In genomic region chr1:223081181-223081994, GRCh38 we compare ENCODE assay signal across 8 cellular contexts.
A peak's percentile ranks its signal among the peaks of the same experiment; 100 is the strongest.
DNase-seq lines count a peak whose midpoint lies in the region; ATAC-seq and TF ChIP-seq lines count a peak whose summit lies in the region.

No MANE protein-coding gene starts in this region.

- H3K4me3 ChIP-seq in AG09309 (ENCODE audit: control insufficient read depth, low read depth, low read length) (peak overlapping the region; percentile 44), kidney epithelial cell (ENCODE audit: low read depth, low read length) (no peak overlapping the region)

- peaks cover 4% of the 10 kb centered on the region for H3K27me3 ChIP-seq in kidney epithelial cell (ENCODE audit: control insufficient read depth, insufficient read depth, low read length)

- TF ChIP-seq CTCF in AG09309 (IDR thresholded peaks at IDR 0.05; ENCODE audit: control insufficient read depth, insufficient read depth, low read depth, low read length, missing control alignments): peak; percentile 98
- peak; percentile 94 for TF ChIP-seq CTCF in kidney epithelial cell (IDR thresholded peaks at IDR 0.05; ENCODE audit: insufficient read depth, low read length, poor library complexity, severe bottlenecking)

- peak; percentile 47 for DNase-seq in AG09309 (ENCODE audit: low read depth)
- DNase-seq in NCI-H2196 treated with DMSO at 0.1 percent for 48 hours (lab: John Stamatoyannopoulos, UW; ENCODE audit: unreplicated experiment): peak; percentile 88
- DNase-seq in activated CD4-positive, CD25-positive, alpha-beta regulatory T cell (lab: John Stamatoyannopoulos, UW): peak; percentile 43 to 48 (median 46)
- peak; percentile 53 for DNase-seq in central memory CD4-positive, alpha-beta T cell
- DNase-seq in kidney epithelial cell (ENCODE audit: low read depth): peak; percentile 70
- DNase-seq in stimulated activated CD4-positive, alpha-beta T cell treated with anti-CD3 and anti-CD28 coated beads, Interleukin-15, amount 100 ng/mL, for 1 hour (ENCODE audit: low read depth in 1 of 2, low spot score in 1 of 2): peak; percentile 42 to 62

- no peaks in the 10 kb centered on the region for H3K36me3 ChIP-seq in kidney epithelial cell (ENCODE audit: control insufficient read depth, insufficient read depth, low read length)

- ATAC-seq in GM18907 (IDR thresholded peaks at IDR 0.05; ENCODE audit: unreplicated experiment) (peak; percentile 97), HG03159 (IDR thresholded peaks at IDR 0.05; ENCODE audit: unreplicated experiment) (peak; percentile 97)
